In genomic region chr16:21158208-21159110, GRCh38 we compare ENCODE assay signal across 1 cellular context.
A peak's percentile ranks its signal among the peaks of the same experiment; 100 is the strongest.
TF ChIP-seq lines count a peak whose summit lies in the region.

TSS of gene LDAF1 (plus strand) at chr16:21158674. CDS start at chr16:21161183, 2,509 bp downstream.

TF ChIP-seq in HepG2, 621 proteins besides CTCF, POLR2A, EP300 and RAD21 (continued from another document and continues in another):
- TF ChIP-seq, protein P1, sequence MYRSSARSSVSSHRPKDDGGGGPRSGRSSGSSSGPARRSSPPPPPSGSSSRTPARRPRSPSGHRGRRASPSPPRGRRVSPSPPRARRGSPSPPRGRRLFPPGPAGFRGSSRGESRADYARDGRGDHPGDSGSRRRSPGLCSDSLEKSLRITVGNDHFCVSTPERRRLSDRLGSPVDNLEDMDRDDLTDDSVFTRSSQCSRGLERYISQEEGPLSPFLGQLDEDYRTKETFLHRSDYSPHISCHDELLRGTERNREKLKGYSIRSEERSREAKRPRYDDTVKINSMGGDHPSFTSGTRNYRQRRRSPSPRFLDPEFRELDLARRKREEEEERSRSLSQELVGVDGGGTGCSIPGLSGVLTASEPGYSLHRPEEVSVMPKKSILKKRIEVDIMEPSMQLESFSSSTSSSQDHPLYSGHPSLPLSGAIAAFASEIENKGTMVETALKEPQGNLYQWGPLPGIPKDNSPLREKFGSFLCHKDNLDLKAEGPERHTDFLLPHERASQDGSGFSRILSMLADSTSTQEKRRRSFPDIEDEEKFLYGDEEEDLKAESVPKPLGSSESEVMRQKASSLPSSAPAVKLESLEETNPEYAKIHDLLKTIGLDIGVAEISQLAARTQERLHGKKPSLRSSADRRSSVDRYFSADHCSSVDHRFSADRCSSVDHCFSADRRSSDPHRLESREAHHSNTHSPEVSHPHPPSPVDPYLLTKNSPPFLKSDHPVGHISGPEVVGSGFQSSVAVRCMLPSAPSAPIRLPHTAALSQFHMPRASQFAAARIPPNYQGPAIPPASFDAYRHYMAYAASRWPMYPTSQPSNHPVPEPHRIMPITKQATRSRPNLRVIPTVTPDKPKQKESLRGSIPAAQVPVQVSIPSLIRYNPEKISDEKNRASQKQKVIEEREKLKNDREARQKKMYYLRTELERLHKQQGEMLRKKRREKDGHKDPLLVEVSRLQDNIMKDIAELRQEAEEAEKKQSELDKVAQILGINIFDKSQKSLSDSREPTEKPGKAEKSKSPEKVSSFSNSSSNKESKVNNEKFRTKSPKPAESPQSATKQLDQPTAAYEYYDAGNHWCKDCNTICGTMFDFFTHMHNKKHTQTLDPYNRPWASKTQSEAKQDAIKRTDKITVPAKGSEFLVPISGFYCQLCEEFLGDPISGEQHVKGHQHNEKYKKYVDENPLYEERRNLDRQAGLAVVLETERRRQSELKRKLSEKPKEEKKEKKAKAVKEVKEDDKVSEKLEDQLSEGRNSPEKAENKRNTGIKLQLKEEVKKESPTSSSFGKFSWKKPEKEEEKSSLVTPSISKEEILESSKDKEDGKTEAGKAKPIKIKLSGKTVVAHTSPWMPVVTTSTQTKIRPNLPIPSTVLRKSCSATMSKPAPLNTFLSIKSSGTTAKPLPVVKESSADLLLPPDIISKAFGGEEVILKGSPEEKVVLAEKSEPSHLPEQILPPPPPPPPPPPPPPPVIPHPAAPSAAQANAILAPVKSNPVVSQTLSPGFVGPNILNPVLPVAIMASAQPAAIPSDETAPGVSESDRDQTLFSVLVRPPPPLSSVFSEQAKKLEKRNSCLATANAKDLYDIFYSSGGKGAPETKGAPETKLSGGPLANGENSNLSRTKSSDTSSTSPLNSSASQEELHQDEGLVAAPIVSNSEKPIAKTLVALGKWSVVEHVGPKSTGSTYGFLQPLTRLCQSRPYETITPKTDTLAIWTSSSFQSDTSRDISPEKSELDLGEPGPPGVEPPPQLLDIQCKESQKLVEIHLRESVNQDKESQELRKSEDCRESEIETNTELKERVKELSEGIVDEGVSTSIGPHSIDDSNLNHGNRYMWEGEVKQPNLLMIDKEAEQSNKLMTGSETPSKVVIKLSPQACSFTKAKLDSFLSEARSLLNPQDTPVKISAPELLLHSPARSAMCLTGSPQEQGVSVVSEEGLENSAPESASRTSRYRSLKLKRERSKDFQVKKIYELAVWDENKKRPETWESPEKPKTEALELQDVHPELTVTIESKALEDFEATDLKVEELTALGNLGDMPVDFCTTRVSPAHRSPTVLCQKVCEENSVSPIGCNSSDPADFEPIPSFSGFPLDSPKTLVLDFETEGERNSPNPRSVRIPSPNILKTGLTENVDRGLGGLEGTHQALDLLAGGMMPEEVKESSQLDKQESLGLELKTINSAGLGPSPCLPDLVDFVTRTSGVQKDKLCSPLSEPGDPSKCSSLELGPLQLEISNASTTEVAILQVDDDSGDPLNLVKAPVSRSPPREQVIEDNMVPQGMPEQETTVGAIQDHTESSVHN (CRISPR knock-in tag; IDR thresholded peaks at IDR 0.05), result no peak; the same call in 1 of the 2 replicates
- peak; percentile 58; the same call in 1 of the 2 replicates for TF ChIP-seq HDAC2 (CRISPR knock-in tag; IDR thresholded peaks at IDR 0.05)
- TF ChIP-seq MEF2D (CRISPR knock-in tag; IDR thresholded peaks at IDR 0.05), result no peak
- TF ChIP-seq ZBTB21 (CRISPR knock-in tag; IDR thresholded peaks at IDR 0.05), result no peak
- TF ChIP-seq, protein P2, sequence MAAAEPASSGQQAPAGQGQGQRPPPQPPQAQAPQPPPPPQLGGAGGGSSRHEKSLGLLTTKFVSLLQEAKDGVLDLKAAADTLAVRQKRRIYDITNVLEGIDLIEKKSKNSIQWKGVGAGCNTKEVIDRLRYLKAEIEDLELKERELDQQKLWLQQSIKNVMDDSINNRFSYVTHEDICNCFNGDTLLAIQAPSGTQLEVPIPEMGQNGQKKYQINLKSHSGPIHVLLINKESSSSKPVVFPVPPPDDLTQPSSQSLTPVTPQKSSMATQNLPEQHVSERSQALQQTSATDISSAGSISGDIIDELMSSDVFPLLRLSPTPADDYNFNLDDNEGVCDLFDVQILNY (CRISPR knock-in tag; conservative IDR thresholded peaks at IDR 0.05), result no peak; the same call in 1 of the 2 replicates
- no peak for TF ChIP-seq HOXD1 (CRISPR knock-in tag; IDR thresholded peaks at IDR 0.05)
- peak; percentile 84 for TF ChIP-seq ELF3 (CRISPR knock-in tag; IDR thresholded peaks at IDR 0.05)
- TF ChIP-seq ZNF574 (CRISPR knock-in tag; IDR thresholded peaks at IDR 0.05), result peak; percentile 67; the same call in 1 of the 2 replicates
- TF ChIP-seq, protein P3, sequence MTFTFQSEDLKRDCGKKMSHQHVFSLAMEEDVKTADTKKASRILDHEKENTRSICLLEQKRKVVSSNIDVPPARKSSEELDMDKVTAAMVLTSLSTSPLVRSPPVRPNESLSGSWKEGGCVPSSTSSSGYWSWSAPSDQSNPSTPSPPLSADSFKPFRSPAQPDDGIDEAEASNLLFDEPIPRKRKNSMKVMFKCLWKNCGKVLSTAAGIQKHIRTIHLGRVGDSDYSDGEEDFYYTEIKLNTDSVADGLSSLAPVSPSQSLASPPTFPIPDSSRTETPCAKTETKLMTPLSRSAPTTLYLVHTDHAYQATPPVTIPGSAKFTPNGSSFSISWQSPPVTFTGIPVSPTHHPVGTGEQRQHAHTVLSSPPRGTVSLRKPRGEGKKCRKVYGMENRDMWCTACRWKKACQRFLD (CRISPR knock-in tag; IDR thresholded peaks at IDR 0.05; ENCODE audit: borderline replicate concordance), result 0 out of 2 replicates have a peak, but pooled peaks have one; percentile 37
- TF ChIP-seq, protein P4, sequence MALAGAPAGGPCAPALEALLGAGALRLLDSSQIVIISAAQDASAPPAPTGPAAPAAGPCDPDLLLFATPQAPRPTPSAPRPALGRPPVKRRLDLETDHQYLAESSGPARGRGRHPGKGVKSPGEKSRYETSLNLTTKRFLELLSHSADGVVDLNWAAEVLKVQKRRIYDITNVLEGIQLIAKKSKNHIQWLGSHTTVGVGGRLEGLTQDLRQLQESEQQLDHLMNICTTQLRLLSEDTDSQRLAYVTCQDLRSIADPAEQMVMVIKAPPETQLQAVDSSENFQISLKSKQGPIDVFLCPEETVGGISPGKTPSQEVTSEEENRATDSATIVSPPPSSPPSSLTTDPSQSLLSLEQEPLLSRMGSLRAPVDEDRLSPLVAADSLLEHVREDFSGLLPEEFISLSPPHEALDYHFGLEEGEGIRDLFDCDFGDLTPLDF (CRISPR knock-in tag; IDR thresholded peaks at IDR 0.05), result no peak
- TF ChIP-seq KDM2A (CRISPR knock-in tag; IDR thresholded peaks at IDR 0.05; ENCODE audit: borderline replicate concordance, low read depth), result peak; percentile 83; the same call in 1 of the 2 replicates
- TF ChIP-seq SYNCRIP (IDR thresholded peaks at IDR 0.05; ENCODE audit: insufficient read depth, low read depth, low read length), result no peak
- TF ChIP-seq NCOA1 (CRISPR knock-in tag; IDR thresholded peaks at IDR 0.05), result no peak
- TF ChIP-seq MLX (CRISPR knock-in tag; IDR thresholded peaks at IDR 0.05), result no peak
- TF ChIP-seq MBD4 (IDR thresholded peaks at IDR 0.05; ENCODE audit: borderline replicate concordance, low read length), result no peak
- no peak for TF ChIP-seq WIZ (CRISPR knock-in tag; IDR thresholded peaks at IDR 0.05)
- no peak for TF ChIP-seq ZZZ3 (CRISPR knock-in tag; IDR thresholded peaks at IDR 0.05; ENCODE audit: borderline replicate concordance)
- no peak for TF ChIP-seq HMG20A (CRISPR knock-in tag; IDR thresholded peaks at IDR 0.05; ENCODE audit: borderline replicate concordance)
- TF ChIP-seq FOXA3 (CRISPR knock-in tag; IDR thresholded peaks at IDR 0.05), result peak; percentile 16; the same call in 1 of the 2 replicates
- TF ChIP-seq GATAD2A (CRISPR knock-in tag; IDR thresholded peaks at IDR 0.05), result no peak
- TF ChIP-seq, protein P5, sequence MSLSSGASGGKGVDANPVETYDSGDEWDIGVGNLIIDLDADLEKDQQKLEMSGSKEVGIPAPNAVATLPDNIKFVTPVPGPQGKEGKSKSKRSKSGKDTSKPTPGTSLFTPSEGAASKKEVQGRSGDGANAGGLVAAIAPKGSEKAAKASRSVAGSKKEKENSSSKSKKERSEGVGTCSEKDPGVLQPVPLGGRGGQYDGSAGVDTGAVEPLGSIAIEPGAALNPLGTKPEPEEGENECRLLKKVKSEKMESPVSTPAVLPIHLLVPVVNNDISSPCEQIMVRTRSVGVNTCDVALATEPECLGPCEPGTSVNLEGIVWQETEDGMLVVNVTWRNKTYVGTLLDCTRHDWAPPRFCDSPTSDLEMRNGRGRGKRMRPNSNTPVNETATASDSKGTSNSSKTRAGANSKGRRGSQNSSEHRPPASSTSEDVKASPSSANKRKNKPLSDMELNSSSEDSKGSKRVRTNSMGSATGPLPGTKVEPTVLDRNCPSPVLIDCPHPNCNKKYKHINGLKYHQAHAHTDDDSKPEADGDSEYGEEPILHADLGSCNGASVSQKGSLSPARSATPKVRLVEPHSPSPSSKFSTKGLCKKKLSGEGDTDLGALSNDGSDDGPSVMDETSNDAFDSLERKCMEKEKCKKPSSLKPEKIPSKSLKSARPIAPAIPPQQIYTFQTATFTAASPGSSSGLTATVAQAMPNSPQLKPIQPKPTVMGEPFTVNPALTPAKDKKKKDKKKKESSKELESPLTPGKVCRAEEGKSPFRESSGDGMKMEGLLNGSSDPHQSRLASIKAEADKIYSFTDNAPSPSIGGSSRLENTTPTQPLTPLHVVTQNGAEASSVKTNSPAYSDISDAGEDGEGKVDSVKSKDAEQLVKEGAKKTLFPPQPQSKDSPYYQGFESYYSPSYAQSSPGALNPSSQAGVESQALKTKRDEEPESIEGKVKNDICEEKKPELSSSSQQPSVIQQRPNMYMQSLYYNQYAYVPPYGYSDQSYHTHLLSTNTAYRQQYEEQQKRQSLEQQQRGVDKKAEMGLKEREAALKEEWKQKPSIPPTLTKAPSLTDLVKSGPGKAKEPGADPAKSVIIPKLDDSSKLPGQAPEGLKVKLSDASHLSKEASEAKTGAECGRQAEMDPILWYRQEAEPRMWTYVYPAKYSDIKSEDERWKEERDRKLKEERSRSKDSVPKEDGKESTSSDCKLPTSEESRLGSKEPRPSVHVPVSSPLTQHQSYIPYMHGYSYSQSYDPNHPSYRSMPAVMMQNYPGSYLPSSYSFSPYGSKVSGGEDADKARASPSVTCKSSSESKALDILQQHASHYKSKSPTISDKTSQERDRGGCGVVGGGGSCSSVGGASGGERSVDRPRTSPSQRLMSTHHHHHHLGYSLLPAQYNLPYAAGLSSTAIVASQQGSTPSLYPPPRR (CRISPR knock-in tag; IDR thresholded peaks at IDR 0.05; ENCODE audit: borderline replicate concordance), result no peak
- TF ChIP-seq, protein P6, sequence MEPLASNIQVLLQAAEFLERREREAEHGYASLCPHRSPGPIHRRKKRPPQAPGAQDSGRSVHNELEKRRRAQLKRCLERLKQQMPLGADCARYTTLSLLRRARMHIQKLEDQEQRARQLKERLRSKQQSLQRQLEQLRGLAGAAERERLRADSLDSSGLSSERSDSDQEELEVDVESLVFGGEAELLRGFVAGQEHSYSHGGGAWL (CRISPR knock-in tag; IDR thresholded peaks at IDR 0.05), result peak; percentile 83; the same call in 1 of the 2 replicates
- TF ChIP-seq KDM5B (CRISPR knock-in tag; IDR thresholded peaks at IDR 0.05; ENCODE audit: borderline replicate concordance), result peak; percentile 79; the same call in 1 of the 2 replicates
- no peak for TF ChIP-seq TOPORS (CRISPR knock-in tag; IDR thresholded peaks at IDR 0.05)
- no peak for TF ChIP-seq CSRNP2 (CRISPR knock-in tag; conservative IDR thresholded peaks at IDR 0.05; ENCODE audit: low read depth)
- no peak; the same call in 1 of the 2 replicates for TF ChIP-seq ZSCAN22 (CRISPR knock-in tag; IDR thresholded peaks at IDR 0.05)
- peak; percentile 53 for TF ChIP-seq ERF (CRISPR knock-in tag; IDR thresholded peaks at IDR 0.05)
- TF ChIP-seq RCOR2 (CRISPR knock-in tag; IDR thresholded peaks at IDR 0.05), result no peak
- TF ChIP-seq SRF (IDR thresholded peaks at IDR 0.05; ENCODE audit: low read depth, low read length), result no peak
- TF ChIP-seq FOXK2 (IDR thresholded peaks at IDR 0.05), result no peak
- peak; percentile 15; the same call in 1 of the 2 replicates for TF ChIP-seq MEIS2 (CRISPR knock-in tag; IDR thresholded peaks at IDR 0.05)
- no peak for TF ChIP-seq NRL (CRISPR knock-in tag; IDR thresholded peaks at IDR 0.05; ENCODE audit: borderline replicate concordance)
- no peak for TF ChIP-seq SNAPC5 (CRISPR knock-in tag; IDR thresholded peaks at IDR 0.05; ENCODE audit: borderline replicate concordance)
- TF ChIP-seq HOXA5 (CRISPR knock-in tag; IDR thresholded peaks at IDR 0.05), result no peak
- TF ChIP-seq ATF3 (CRISPR knock-in tag; IDR thresholded peaks at IDR 0.05), result no peak
- TF ChIP-seq PHF8 (CRISPR knock-in tag; IDR thresholded peaks at IDR 0.05), result peak; percentile 56
- TF ChIP-seq RNF2 (conservative IDR thresholded peaks at IDR 0.05; ENCODE audit: low read depth), result no peak
